In the genomic region with DNA sequence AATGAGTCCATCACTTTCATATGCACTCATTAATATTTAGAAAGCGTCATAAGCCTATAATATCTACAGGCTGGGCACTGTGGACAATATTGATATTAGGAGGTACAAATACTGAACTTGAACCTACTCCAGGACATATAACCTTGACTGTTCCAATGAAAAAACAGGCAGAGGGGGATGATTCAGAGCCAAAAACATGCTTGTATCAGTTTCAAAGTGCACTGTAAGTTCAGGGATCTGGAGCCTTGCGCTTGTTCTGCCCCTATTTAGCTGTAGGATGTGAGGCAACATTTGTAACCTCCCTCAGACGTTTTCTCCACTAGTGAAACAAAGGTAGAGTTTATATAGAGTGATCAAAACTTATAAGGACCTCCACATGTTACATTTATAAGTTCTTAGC, we compare ENCODE assay signal across 34 cellular contexts.
"Had no signal": no experiment of that assay in that cellular context is flagged by ENCODE, and none has a peak within 500 bp of the region (broad histone marks: within the 10 kb centered on the region; RNA-seq: fewer than 3 reads in every experiment).

No MANE protein-coding gene starts in this region.

- H3K4me3 ChIP-seq: MG63 had no signal

- H3K27ac ChIP-seq: KMS-11 had no signal

- H3K9me3 ChIP-seq: MG63 had no signal

- H3K36me3 ChIP-seq: MG63 had no signal

- H3K27me3 ChIP-seq: MG63 had no signal

- DNase-seq: Karpas-422, KG1, MG63, MM.1S, MV-4-11, NCI-H1048, NCI-H1092, NCI-H1092 treated with DMSO at 0.1 percent for 48 hours, NCI-H1105, NCI-H1105 treated with DMSO at 0.1 percent for 48 hours, NCI-H1417, NCI-H1417 treated with DMSO at 0.1 percent for 48 hours, NCI-H1436, NCI-H1436 treated with DMSO at 0.1 percent for 48 hours, NCI-H146, NCI-H1694, NCI-H1694 treated with DMSO at 0.1 percent for 48 hours, NCI-H187, NCI-H187 treated with DMSO at 0.1 percent for 48 hours, NCI-H1930, NCI-H2029, NCI-H2029 treated with DMSO at 0.1 percent for 48 hours, NCI-H2081, NCI-H2081 treated with DMSO at 0.1 percent for 48 hours, NCI-H2107, NCI-H2171, NCI-H2171 treated with DMSO at 0.1 percent for 48 hours, NCI-H2227 treated with DMSO at 0.1 percent for 48 hours, NCI-H226, NCI-H345, NCI-H446, NCI-H446 treated with DMSO at 0.1 percent for 48 hours, NCI-H510A had no signal
